8 cellular contexts compared by ENCODE assay signal in the genomic region with DNA sequence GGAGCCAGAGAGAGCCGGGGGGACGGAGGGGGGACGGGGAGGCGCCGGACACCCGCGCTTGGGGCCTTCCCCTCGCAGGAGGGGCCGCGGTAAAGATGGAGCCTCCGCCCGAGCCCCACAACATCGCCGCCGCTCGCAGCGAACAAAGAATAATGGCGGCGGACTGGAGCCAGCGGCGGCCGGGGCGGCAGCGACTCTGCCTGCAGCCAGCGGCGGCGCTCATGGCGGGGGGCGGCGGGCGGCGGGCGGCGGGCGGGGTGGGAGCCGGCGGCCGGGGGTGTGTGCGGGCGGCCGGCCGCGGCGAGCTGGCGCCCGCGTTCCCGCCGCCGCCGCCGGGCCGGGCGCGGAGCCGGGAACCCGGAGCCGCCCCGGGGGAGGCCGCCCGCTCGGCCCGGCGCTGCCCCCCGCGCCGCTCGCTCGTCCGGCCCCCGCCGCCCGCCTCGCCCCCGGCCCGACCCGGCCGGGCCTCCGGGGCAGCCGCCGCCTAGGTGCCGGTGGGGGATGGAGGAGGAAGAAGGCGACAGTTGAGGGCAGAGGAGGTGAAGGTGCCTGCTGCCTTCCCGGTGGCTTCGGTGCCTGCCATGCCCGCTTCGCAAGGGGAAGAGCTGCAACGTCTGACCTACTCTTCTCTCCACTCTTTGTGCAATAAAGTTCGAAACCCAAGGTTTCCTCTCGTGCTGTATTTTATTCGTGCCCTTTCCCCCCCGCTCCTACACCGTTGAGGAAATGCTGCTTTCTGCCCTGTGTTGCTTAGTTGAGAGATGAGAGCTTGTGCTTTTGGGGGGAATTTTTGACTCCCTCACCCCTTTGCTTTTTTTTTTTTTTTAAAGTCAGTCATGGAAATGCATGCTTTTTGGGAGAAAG. TPM values are rescaled to one million over a fixed set of nuclear protein-coding genes. Genes with fewer than 3 reads are reported as not detected.
A peak's percentile ranks its signal among the peaks of the same experiment; 100 is the strongest.
DNase-seq lines count a peak whose midpoint lies in the region; ATAC-seq and TF ChIP-seq lines count a peak whose summit lies in the region.

No MANE protein-coding gene starts in this region.

- H3K9me3 ChIP-seq in right lobe of liver, result no peaks in the 10 kb centered on the region

- H3K4me3 Mint-ChIP-seq in GM23338, result peak overlapping the region; percentile 99

- H3K36me3 Mint-ChIP-seq in GM23338 (ENCODE audit: low read depth), result peaks cover 18% of the 10 kb centered on the region

- 0% methylated on average over 10 of the region's 93 CpGs for WGBS in right lobe of liver (ENCODE audit: insufficient coverage, low coverage, low lambda C conversion rate, missing lambda C conversion rate)

- H3K27ac Mint-ChIP-seq in GM23338, result peak overlapping the region; percentile 100

- H3K4me1 ChIP-seq in GM23338 (ENCODE audit: insufficient read depth), result peaks cover 43% of the 10 kb centered on the region
- H3K4me1 ChIP-seq in right lobe of liver, result peaks cover 3 to 27% (median 16%) of the 10 kb centered on the region in 4 donors

- H3K4me2 ChIP-seq in GM23338, result peak overlapping the region; percentile 87

- ATAC-seq in GM23338 (no peak; the same call in 2 of the 3 replicates), right lobe of liver (peak; percentile 1 to 3 (median 2)), GM21576 (IDR thresholded peaks at IDR 0.05; ENCODE audit: unreplicated experiment) (no peak)

- TF ChIP-seq CTCF in GM23338 (conservative IDR thresholded peaks at IDR 0.05; ENCODE audit: low read depth in 2 of 2), result no peak
- TF ChIP-seq CTCF in choroid plexus epithelial cell (conservative IDR thresholded peaks at IDR 0.05; ENCODE audit: low read depth, low read length), result no peak
- no peak for TF ChIP-seq CTCF in right lobe of liver (IDR thresholded peaks at IDR 0.05)

- H3K4me3 ChIP-seq in GM23338, result peak overlapping the region; percentile 85
- peak overlapping the region; percentile 92 for H3K4me3 ChIP-seq in choroid plexus epithelial cell (ENCODE audit: low read depth, low read length)
- H3K4me3 ChIP-seq in right lobe of liver, result peak overlapping the region; percentile 65 to 73 (median 70)

- H3K27me3 Mint-ChIP-seq in GM23338 (ENCODE audit: insufficient read depth, low read depth, poor library complexity), result peaks cover 30% of the 10 kb centered on the region

- H3K36me3 ChIP-seq in GM23338 (ENCODE audit: insufficient read depth) (no peaks in the 10 kb centered on the region), right lobe of liver (no peaks in the 10 kb centered on the region)

- DNase-seq in DMS 273 treated with DMSO at 0.1 percent for 48 hours (lab: John Stamatoyannopoulos, UW) (peak; percentile 12), GM23338 (ENCODE audit: low spot score) (peak; percentile 49), NCI-H146 (lab: John Stamatoyannopoulos, UW) (peak; percentile 39), choroid plexus epithelial cell (ENCODE audit: low read depth) (peak; percentile 51), right lobe of liver (peak; percentile 55 to 72 (median 71))
- peak; percentile 54 for DNase-seq in activated CD4-positive, CD25-positive, alpha-beta regulatory T cell treated with anti-CD3 and anti-CD28 coated beads, Interleukin-2, amount 50 U/mL, for 72 hours
- peak in 2 of 3 donors; percentile 20 to 22 for DNase-seq in stimulated activated CD4-positive, alpha-beta T cell treated with anti-CD3 and anti-CD28 coated beads, TNF-alpha, amount 100 ng/mL, for 48 hours (ENCODE audit: low read depth in 3 of 3)

- H3K27ac ChIP-seq in GM23338 (ENCODE audit: low read depth) (peak overlapping the region; percentile 98), right lobe of liver (peak overlapping the region; percentile 88 to 97 (median 97))

- intact Hi-C loops in right lobe of liver (cut with DNase I), result no loop called here

- no peaks in the 10 kb centered on the region for H3F3A ChIP-seq in GM23338 (replicated peaks; ENCODE audit: low read depth)

- H2AFZ ChIP-seq in GM23338, result no peak overlapping the region

- peaks cover 49% of the 10 kb centered on the region for H3K4me1 Mint-ChIP-seq in GM23338

- H3K27me3 ChIP-seq in GM23338 (ENCODE audit: insufficient read depth) (peaks cover 13% of the 10 kb centered on the region), right lobe of liver (no peaks in the 10 kb centered on the region)

- H3K79me2 ChIP-seq in GM23338 (replicated peaks; ENCODE audit: insufficient read depth), result peaks cover 49% of the 10 kb centered on the region

- H3K9me3 Mint-ChIP-seq in GM23338, result no peaks in the 10 kb centered on the region; the same call in 2 of the 3 replicates

- TF ChIP-seq POLR2A in right lobe of liver (IDR thresholded peaks at IDR 0.05), result no peak

- H4K20me1 ChIP-seq in GM23338 (replicated peaks; ENCODE audit: insufficient read depth), result peaks cover 30% of the 10 kb centered on the region

- H3K9me2 ChIP-seq in GM23338 (ENCODE audit: insufficient read depth), result no peaks in the 10 kb centered on the region

TF ChIP-seq in GM23338, 12 proteins besides CTCF, POLR2A, EP300 and RAD21 (continues in another document):
- no peak for TF ChIP-seq EZH2phosphoT487 (IDR thresholded peaks at IDR 0.05; ENCODE audit: unreplicated experiment)
- no peak for TF ChIP-seq JUNB (IDR thresholded peaks at IDR 0.05; ENCODE audit: unreplicated experiment)
- no peak for TF ChIP-seq EZH2 (IDR thresholded peaks at IDR 0.05; ENCODE audit: low read depth, unreplicated experiment)
- TF ChIP-seq ZNF114 (CRISPR knock-in tag; IDR thresholded peaks at IDR 0.05), result no peak
- TF ChIP-seq, protein P1, sequence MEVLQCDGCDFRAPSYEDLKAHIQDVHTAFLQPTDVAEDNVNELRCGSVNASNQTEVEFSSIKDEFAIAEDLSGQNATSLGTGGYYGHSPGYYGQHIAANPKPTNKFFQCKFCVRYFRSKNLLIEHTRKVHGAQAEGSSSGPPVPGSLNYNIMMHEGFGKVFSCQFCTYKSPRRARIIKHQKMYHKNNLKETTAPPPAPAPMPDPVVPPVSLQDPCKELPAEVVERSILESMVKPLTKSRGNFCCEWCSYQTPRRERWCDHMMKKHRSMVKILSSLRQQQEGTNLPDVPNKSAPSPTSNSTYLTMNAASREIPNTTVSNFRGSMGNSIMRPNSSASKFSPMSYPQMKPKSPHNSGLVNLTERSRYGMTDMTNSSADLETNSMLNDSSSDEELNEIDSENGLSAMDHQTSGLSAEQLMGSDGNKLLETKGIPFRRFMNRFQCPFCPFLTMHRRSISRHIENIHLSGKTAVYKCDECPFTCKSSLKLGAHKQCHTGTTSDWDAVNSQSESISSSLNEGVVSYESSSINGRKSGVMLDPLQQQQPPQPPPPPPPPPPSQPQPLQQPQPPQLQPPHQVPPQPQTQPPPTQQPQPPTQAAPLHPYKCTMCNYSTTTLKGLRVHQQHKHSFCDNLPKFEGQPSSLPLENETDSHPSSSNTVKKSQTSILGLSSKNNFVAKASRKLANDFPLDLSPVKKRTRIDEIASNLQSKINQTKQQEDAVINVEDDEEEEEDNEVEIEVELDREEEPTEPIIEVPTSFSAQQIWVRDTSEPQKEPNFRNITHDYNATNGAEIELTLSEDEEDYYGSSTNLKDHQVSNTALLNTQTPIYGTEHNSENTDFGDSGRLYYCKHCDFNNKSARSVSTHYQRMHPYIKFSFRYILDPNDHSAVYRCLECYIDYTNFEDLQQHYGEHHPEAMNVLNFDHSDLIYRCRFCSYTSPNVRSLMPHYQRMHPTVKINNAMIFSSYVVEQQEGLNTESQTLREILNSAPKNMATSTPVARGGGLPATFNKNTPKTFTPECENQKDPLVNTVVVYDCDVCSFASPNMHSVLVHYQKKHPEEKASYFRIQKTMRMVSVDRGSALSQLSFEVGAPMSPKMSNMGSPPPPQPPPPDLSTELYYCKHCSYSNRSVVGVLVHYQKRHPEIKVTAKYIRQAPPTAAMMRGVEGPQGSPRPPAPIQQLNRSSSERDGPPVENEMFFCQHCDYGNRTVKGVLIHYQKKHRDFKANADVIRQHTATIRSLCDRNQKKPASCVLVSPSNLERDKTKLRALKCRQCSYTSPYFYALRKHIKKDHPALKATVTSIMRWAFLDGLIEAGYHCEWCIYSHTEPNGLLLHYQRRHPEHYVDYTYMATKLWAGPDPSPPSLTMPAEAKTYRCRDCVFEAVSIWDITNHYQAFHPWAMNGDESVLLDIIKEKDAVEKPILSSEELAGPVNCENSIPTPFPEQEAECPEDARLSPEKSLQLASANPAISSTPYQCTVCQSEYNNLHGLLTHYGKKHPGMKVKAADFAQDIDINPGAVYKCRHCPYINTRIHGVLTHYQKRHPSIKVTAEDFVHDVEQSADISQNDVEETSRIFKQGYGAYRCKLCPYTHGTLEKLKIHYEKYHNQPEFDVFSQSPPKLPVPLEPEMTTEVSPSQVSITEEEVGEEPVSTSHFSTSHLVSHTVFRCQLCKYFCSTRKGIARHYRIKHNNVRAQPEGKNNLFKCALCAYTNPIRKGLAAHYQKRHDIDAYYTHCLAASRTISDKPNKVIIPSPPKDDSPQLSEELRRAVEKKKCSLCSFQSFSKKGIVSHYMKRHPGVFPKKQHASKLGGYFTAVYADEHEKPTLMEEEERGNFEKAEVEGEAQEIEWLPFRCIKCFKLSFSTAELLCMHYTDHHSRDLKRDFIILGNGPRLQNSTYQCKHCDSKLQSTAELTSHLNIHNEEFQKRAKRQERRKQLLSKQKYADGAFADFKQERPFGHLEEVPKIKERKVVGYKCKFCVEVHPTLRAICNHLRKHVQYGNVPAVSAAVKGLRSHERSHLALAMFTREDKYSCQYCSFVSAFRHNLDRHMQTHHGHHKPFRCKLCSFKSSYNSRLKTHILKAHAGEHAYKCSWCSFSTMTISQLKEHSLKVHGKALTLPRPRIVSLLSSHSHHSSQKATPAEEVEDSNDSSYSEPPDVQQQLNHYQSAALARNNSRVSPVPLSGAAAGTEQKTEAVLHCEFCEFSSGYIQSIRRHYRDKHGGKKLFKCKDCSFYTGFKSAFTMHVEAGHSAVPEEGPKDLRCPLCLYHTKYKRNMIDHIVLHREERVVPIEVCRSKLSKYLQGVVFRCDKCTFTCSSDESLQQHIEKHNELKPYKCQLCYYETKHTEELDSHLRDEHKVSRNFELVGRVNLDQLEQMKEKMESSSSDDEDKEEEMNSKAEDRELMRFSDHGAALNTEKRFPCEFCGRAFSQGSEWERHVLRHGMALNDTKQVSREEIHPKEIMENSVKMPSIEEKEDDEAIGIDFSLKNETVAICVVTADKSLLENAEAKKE (CRISPR knock-in tag; IDR thresholded peaks at IDR 0.05), result no peak
- no peak for TF ChIP-seq POLR2AphosphoS5 (IDR thresholded peaks at IDR 0.05; ENCODE audit: low read depth)
- no peak for TF ChIP-seq CREB1 (CRISPR knock-in tag; IDR thresholded peaks at IDR 0.05; ENCODE audit: low read depth)
- no peak for TF ChIP-seq ZNF331 (CRISPR knock-in tag; IDR thresholded peaks at IDR 0.05; ENCODE audit: low read depth)
- no peak for TF ChIP-seq NANOG (IDR thresholded peaks at IDR 0.05; ENCODE audit: borderline replicate concordance)

RNA-seq across cellular contexts. Expression of a gene that starts 0.6 kb away (rescaled TPM):
- 94.4 and 104 TPM in 2 replicates for total RNA-seq in GM23338 (2014; rRNA removed; shearing (Covaris generic))
- polyA plus RNA-seq in GM23338 (2016; fragmentation: Nextera tagmentation; extraction: Ambion mirVana), result 27.2 and 40.3 TPM in 2 replicates
- total RNA-seq in right lobe of liver, result 10 to 100 TPM; 10.1 to 22.6 (median 16.8) TPM

Comparison
In these comparisons a context has a peak if more than half of its experiments do, and no peak if none do; other contexts are left out.
1. DNase-seq: peak in every context shown above with its lines; median percentile 71 in right lobe of liver; 54 in activated CD4-positive, CD25-positive, alpha-beta regulatory T cell treated with anti-CD3 and anti-CD28 coated beads, Interleukin-2, amount 50 U/mL, for 72 hours; 51 in choroid plexus epithelial cell; 49 in GM23338; 39 in NCI-H146; 21 in stimulated activated CD4-positive, alpha-beta T cell treated with anti-CD3 and anti-CD28 coated beads, TNF-alpha, amount 100 ng/mL, for 48 hours; 12 in DMS 273 treated with DMSO at 0.1 percent for 48 hours.
2. ATAC-seq: peak in right lobe of liver (4 of 4); none in GM23338 (single experiment) and GM21576 (single experiment).
3. Peak in every context shown above with its lines, with median percentiles within 50 percentile points of each other: H3K4me3 ChIP-seq.